ENCODE assay signal across 1 cellular context in the genomic region with DNA sequence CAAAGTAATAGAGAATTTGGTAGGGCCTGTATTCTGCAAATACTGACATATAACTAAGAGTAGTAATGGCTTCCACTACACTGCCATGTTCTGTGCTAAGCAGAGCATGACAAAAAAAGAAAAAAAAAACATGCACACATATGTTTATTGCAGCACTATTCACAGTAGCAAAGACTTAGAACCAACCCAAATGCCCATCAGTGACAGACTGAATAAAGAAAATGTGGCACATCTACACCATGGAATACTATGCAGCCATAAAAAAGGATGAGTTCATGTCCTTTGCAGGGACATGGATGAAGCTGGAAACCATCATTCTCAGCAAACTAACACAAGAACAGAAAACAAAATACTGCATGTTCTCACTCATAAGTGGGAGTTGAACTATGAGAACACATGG. TPM values are rescaled to one million over a fixed set of nuclear protein-coding genes. Genes with fewer than 3 reads are reported as not detected.
"Had no signal": no experiment of that assay in that cellular context is flagged by ENCODE, and none has a peak within 500 bp of the region (broad histone marks: within the 10 kb centered on the region; RNA-seq: fewer than 3 reads in every experiment).

No MANE protein-coding gene starts in this region.

RNA-seq across cellular contexts. Expression of gene GLIPR2, which starts 49.5 kb away (rescaled TPM):
- total RNA-seq: OCI-LY7 had no signal
